28 cellular contexts compared by ENCODE assay signal in the genomic region with DNA sequence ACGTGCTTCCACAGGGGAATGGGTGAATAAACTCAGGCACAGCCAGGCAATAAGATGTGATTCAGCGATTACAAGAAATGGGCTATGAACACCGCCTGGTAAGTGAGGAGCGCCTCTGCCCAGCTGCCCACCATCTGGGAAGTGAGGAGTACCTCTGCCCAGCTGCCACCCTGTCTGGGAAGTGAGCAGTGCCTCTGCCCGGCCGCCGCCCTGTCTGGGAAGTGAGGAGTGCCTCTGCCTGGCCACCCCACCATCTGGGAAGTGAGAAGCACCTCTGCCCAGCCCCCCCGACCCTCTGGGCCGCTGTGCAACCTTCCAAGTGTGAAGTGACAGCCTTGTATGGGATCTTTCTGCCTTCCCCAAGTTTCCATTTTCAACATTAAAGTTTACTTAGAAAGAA.
"Had no signal": no experiment of that assay in that cellular context is flagged by ENCODE, and none has a peak within 500 bp of the region (broad histone marks: within the 10 kb centered on the region; RNA-seq: fewer than 3 reads in every experiment).

No MANE protein-coding gene starts in this region.

- H3K4me1 ChIP-seq: ascending aorta, body of pancreas had no signal

- H3K27me3 ChIP-seq: ascending aorta had no signal

- ATAC-seq: activated CD8-positive, alpha-beta T cell treated with anti-CD3 and anti-CD28 coated beads, Interleukin-2, amount 10 ng/mL, durations not matched to agents 7 days and 5 days; activated naive CD4-positive, alpha-beta T cell treated with anti-CD3 and anti-CD28 coated beads, Interleukin-2, amount 50 U/mL, for 72 hours; activated naive CD8-positive, alpha-beta T cell treated with anti-CD3 and anti-CD28 coated beads, Interleukin-2, amount 50 U/mL, for 24 hours; body of pancreas; K562; PC-3; T-helper 17 cell; WTC11 had no signal

- H3K27ac ChIP-seq: ascending aorta, body of pancreas had no signal

- H3K9me3 ChIP-seq: ascending aorta, body of pancreas had no signal

- H3K4me3 ChIP-seq: ascending aorta, body of pancreas, K562 had no signal

- H3K36me3 ChIP-seq: ascending aorta had no signal

- DNase-seq: activated CD4-positive, alpha-beta T cell treated with anti-CD3 and anti-CD28 coated beads for 48 hours; activated CD4-positive, alpha-beta T cell treated with anti-CD3 and anti-CD28 coated beads, Interleukin-2, amount 50 U/mL, for 4 hours; activated CD4-positive, CD25-positive, alpha-beta regulatory T cell treated with anti-CD3 and anti-CD28 coated beads, Interleukin-2, amount 50 U/mL, for 72 hours; activated CD8-positive, alpha-beta memory T cell treated with anti-CD3 and anti-CD28 coated beads, Interleukin-2, amount 50 U/mL, for 48 hours; activated CD8-positive, alpha-beta T cell treated with anti-CD3 and anti-CD28 coated beads, Interleukin-2, amount 10 ng/mL, durations not matched to agents 7 days and 5 days; activated effector memory CD4-positive, alpha-beta T cell treated with anti-CD3 and anti-CD28 coated beads, Interleukin-2, amount 50 U/mL, for 16 hours; activated naive CD4-positive, alpha-beta T cell treated with Interleukin-2 at 50 U/mL for 16 hours; activated naive CD8-positive, alpha-beta T cell treated with anti-CD3 and anti-CD28 coated beads, Interleukin-2, amount 50 U/mL, for 24 hours; activated T-cell treated with anti-CD3 and anti-CD28 coated beads, Interleukin-2, amount 50 U/mL, for 24 hours; amniotic stem cell; body of pancreas; central memory CD4-positive, alpha-beta T cell; Karpas-422; MM.1S; NCI-H1105 treated with DMSO at 0.1 percent for 48 hours; NCI-H146; NCI-H1930; NCI-H345; NCI-H510A; NCI-H69; PC-3; SHP77 treated with DMSO at 0.1 percent for 48 hours; T-helper 17 cell; T-helper 9 cell had no signal
